ENCODE assay signal across 11 cellular contexts in genomic region chr9:128587453-128587852, GRCh38. TPM values are rescaled to one million over a fixed set of nuclear protein-coding genes. Genes with fewer than 3 reads are reported as not detected.
DNase-seq lines count a peak whose midpoint lies in the region; ATAC-seq lines count a peak whose summit lies in the region.
"Had no signal": no experiment of that assay in that cellular context is flagged by ENCODE, and none has a peak within 500 bp of the region (broad histone marks: within the 10 kb centered on the region; RNA-seq: fewer than 3 reads in every experiment).

No MANE protein-coding gene starts in this region.

- no peak overlapping the region for H3K4me2 ChIP-seq in trophoblast cell (ENCODE audit: low read length)

- H3K18ac ChIP-seq in trophoblast cell (ENCODE audit: low read length) = no peak overlapping the region

- H2AFZ ChIP-seq in trophoblast cell (ENCODE audit: insufficient read depth, low read length, poor library complexity) = no peak overlapping the region

- POLR2A ChIA-PET in CD4-positive, alpha-beta memory T cell (lab: Charles Lee; ENCODE audit: partially characterized antibody) = interaction anchor here (0.6 to 2.5 kb wide), 2 partner anchors 9 to 35 kb away, joined by 3 to 13 read pairs; partner anchors contain the start of gene SPTAN1

- no peak overlapping the region for H3K9ac ChIP-seq in trophoblast cell (ENCODE audit: low read length)

- H2BK12ac ChIP-seq in trophoblast cell (ENCODE audit: low read length) = no peak overlapping the region

- no peak for ATAC-seq in HG03039 (IDR thresholded peaks at IDR 0.05; ENCODE audit: unreplicated experiment)

- peak overlapping the region; percentile 35 to 89 (median 73) for H3K27ac Mint-ChIP-seq in CD4-positive, alpha-beta memory T cell
- peak overlapping the region; percentile 67 for H3K27ac Mint-ChIP-seq in T-helper 1 cell treated with Interleukin-12 subunit alpha and Interleukin-12 subunit beta and Interleukin-4 antibody, amounts not matched to agents 30 μg/mL and 1 μg/mL, for 36 hours

- H3K4ac ChIP-seq in trophoblast cell (ENCODE audit: low read depth, low read length) = no peak overlapping the region

- H3K4me1 Mint-ChIP-seq in CD4-positive, alpha-beta memory T cell = peaks cover 6 to 11% (median 7%) of the 10 kb centered on the region in 4 donors
- H3K4me1 Mint-ChIP-seq in T-helper 1 cell treated with Interleukin-12 subunit alpha and Interleukin-12 subunit beta and Interleukin-4 antibody, amounts not matched to agents 30 μg/mL and 1 μg/mL, for 36 hours (ENCODE audit: low read depth) = peaks cover 14% of the 10 kb centered on the region

- no peak overlapping the region for H2BK5ac ChIP-seq in trophoblast cell (ENCODE audit: low read depth, low read length, poor library complexity)

- no peak overlapping the region for H3K4me3 Mint-ChIP-seq in CD4-positive, alpha-beta memory T cell
- peak overlapping the region; percentile 3 for H3K4me3 Mint-ChIP-seq in T-helper 1 cell treated with Interleukin-12 subunit alpha and Interleukin-12 subunit beta and Interleukin-4 antibody, amounts not matched to agents 30 μg/mL and 1 μg/mL, for 36 hours

- H4K8ac ChIP-seq in trophoblast cell (ENCODE audit: low read depth, low read length) = no peak overlapping the region

- no peaks in the 10 kb centered on the region for H3K9me3 Mint-ChIP-seq in CD4-positive, alpha-beta memory T cell
- no peaks in the 10 kb centered on the region for H3K9me3 Mint-ChIP-seq in T-helper 1 cell treated with Interleukin-12 subunit alpha and Interleukin-12 subunit beta and Interleukin-4 antibody, amounts not matched to agents 30 μg/mL and 1 μg/mL, for 36 hours

- CTCF ChIA-PET in CD4-positive, alpha-beta memory T cell (lab: Charles Lee; ENCODE audit: partially characterized antibody) = interaction anchor here (1.0 to 1.2 kb wide), 2 partner anchors 25 to 30 kb away, joined by 4 to 6 read pairs; no protein-coding TSS in a partner anchor

- H3K4me3 ChIP-seq in CD4-positive, alpha-beta memory T cell (ENCODE audit: low read length in 2 of 2) = no peak overlapping the region
- no peak overlapping the region for H3K4me3 ChIP-seq in trophoblast cell (ENCODE audit: low read depth, low read length)

- peaks cover 54 to 81% of the 10 kb centered on the region in 2 donors for H3K36me3 Mint-ChIP-seq in CD4-positive, alpha-beta memory T cell
- H3K36me3 Mint-ChIP-seq in T-helper 1 cell treated with Interleukin-12 subunit alpha and Interleukin-12 subunit beta and Interleukin-4 antibody, amounts not matched to agents 30 μg/mL and 1 μg/mL, for 36 hours (ENCODE audit: low read depth) = peaks cover 62% of the 10 kb centered on the region

- no peaks in the 10 kb centered on the region for H3K9me3 ChIP-seq in CD4-positive, alpha-beta memory T cell (ENCODE audit: control insufficient read depth in 1 of 2, low read length in 2 of 2)
- peaks cover 1% of the 10 kb centered on the region for H3K9me3 ChIP-seq in trophoblast cell (ENCODE audit: insufficient read depth, low read depth, low read length)

- H3K14ac ChIP-seq in trophoblast cell (ENCODE audit: low read length) = no peak overlapping the region

- H3K27me3 ChIP-seq in CD4-positive, alpha-beta memory T cell (ENCODE audit: insufficient read depth, low read length) = no peaks in the 10 kb centered on the region
- H3K27me3 ChIP-seq in trophoblast cell (ENCODE audit: insufficient read depth, low read length) = no peaks in the 10 kb centered on the region

- DNase-seq in CD4-positive, alpha-beta memory T cell = peak; percentile 39 to 54 (median 47)
- DNase-seq in activated naive CD4-positive, alpha-beta T cell (lab: John Stamatoyannopoulos, UW) = peak in 3 of 4 experiments; percentile 9 to 15 (median 14)
- DNase-seq in stimulated activated CD4-positive, alpha-beta T cell treated with anti-CD3 and anti-CD28 coated beads, Interleukin-15, amount 100 ng/mL, for 48 hours (ENCODE audit: low read depth in 2 of 2) = peak; percentile 32 to 38
- DNase-seq in effector CD8-positive, alpha-beta T cell (lab: John Stamatoyannopoulos, UW) = no peak
- DNase-seq in trophoblast cell = no peak
- DNase-seq in NK-92 treated with Interleukin-12 subunit alpha and Interleukin-12 subunit beta, amount 100 ng/mL, for 24 hours (lab: John Stamatoyannopoulos, UW) = no peak
- DNase-seq: activated CD4-positive, CD25-positive, alpha-beta regulatory T cell; NCI-H524 treated with DMSO at 0.1 percent for 48 hours; SIG-M5 had no signal

- no peak overlapping the region for H3K27ac ChIP-seq in CD4-positive, alpha-beta memory T cell (ENCODE audit: low read depth, low read length)
- no peak overlapping the region for H3K27ac ChIP-seq in trophoblast cell (ENCODE audit: low read depth, low read length)

- no peaks in the 10 kb centered on the region for H3K79me2 ChIP-seq in trophoblast cell (ENCODE audit: control insufficient read depth, insufficient read depth, low read length, poor library complexity)

- WGBS in trophoblast cell (ENCODE audit: extremely low coverage, insufficient coverage, insufficient read length) = no CpG with 5 or more reads among the region's 6 CpGs

- no peak overlapping the region for H4K12ac ChIP-seq in trophoblast cell (ENCODE audit: low read depth, low read length)

- no peaks in the 10 kb centered on the region for H3K79me1 ChIP-seq in trophoblast cell (ENCODE audit: low read length)

- intact Hi-C loops in CD4-positive, alpha-beta memory T cell (cut with micrococcal nuclease) = no loop called here

- H3K36me3 ChIP-seq in CD4-positive, alpha-beta memory T cell (ENCODE audit: insufficient read depth, low read length) = peaks cover 78% of the 10 kb centered on the region
- peaks cover 60 to 78% of the 10 kb centered on the region in 2 experiments for H3K36me3 ChIP-seq in trophoblast cell (ENCODE audit: control insufficient read depth in 1 of 2, insufficient read depth in 2 of 2, low read length in 2 of 2)

- H4K91ac ChIP-seq in trophoblast cell (ENCODE audit: low read depth, low read length) = no peak overlapping the region

- no peaks in the 10 kb centered on the region for H3K27me3 Mint-ChIP-seq in CD4-positive, alpha-beta memory T cell
- H3K27me3 Mint-ChIP-seq in T-helper 1 cell treated with Interleukin-12 subunit alpha and Interleukin-12 subunit beta and Interleukin-4 antibody, amounts not matched to agents 30 μg/mL and 1 μg/mL, for 36 hours (ENCODE audit: low read depth) = no peaks in the 10 kb centered on the region

- H2AK5ac ChIP-seq in trophoblast cell (ENCODE audit: low read length) = no peak overlapping the region

- H3K23ac ChIP-seq in trophoblast cell (ENCODE audit: low read length) = no peak overlapping the region

- peaks cover 8% of the 10 kb centered on the region for H3K4me1 ChIP-seq in CD4-positive, alpha-beta memory T cell (ENCODE audit: insufficient read depth, low read length)
- no peaks in the 10 kb centered on the region for H3K4me1 ChIP-seq in trophoblast cell (ENCODE audit: control insufficient read depth in 1 of 2, insufficient read depth in 2 of 2, low read length in 2 of 2)

- no peak overlapping the region for H2BK120ac ChIP-seq in trophoblast cell (ENCODE audit: insufficient read depth, low read length, poor library complexity)

RNA-seq across cellular contexts. Expression of gene SPTAN1, which starts 35.1 kb away (rescaled TPM):
- total RNA-seq in CD4-positive, alpha-beta memory T cell = 100 to 1,000 TPM; 593 to 595 TPM
- 100 to 1,000 TPM in 1 of 2 donors, 10 to 100 TPM in 1; 14.0 to 194 TPM for polyA plus RNA-seq in CD4-positive, alpha-beta memory T cell
- polyA plus RNA-seq in trophoblast cell (2013) = 114 and 119 TPM in 2 replicates

Comparison
In these comparisons a context has a peak if more than half of its experiments do, and no peak if none do; other contexts are left out.
1. DNase-seq: peak in CD4-positive, alpha-beta memory T cell (5 of 5), activated naive CD4-positive, alpha-beta T cell (3 of 4) and stimulated activated CD4-positive, alpha-beta T cell treated with anti-CD3 and anti-CD28 coated beads, Interleukin-15, amount 100 ng/mL, for 48 hours (2 of 2); none in effector CD8-positive, alpha-beta T cell (single experiment), trophoblast cell (0 of 2) and NK-92 treated with Interleukin-12 subunit alpha and Interleukin-12 subunit beta, amount 100 ng/mL, for 24 hours (single experiment).